11 cellular contexts compared by ENCODE assay signal in genomic region chr2:124571836-124572235, GRCh38.
"Had no signal": no experiment of that assay in that cellular context is flagged by ENCODE, and none has a peak within 500 bp of the region (broad histone marks: within the 10 kb centered on the region; RNA-seq: fewer than 3 reads in every experiment).

No MANE protein-coding gene starts in this region.

- H3K9me3 Mint-ChIP-seq: GM23338, H9 had no signal

- H3K36me3 ChIP-seq: HAP-1 had no signal

- H3K4me3 Mint-ChIP-seq: GM23338, H9, HFFc6 had no signal

- H3K9me3 ChIP-seq: HAP-1 had no signal

- H2AFZ ChIP-seq: GM23248, GM23338 had no signal

- H3K4me1 Mint-ChIP-seq: H9 had no signal

- FAIRE-seq: H1, H54 had no signal

- H3K4me3 ChIP-seq: GM23248, GM23338, HAP-1 had no signal

- H3K9ac ChIP-seq: GM23248 had no signal

- ATAC-seq: GM23338, HCT116 had no signal

- DNase-seq: GM23248, GOT3, H7, H9, HCEC 1CT, HFFc6 had no signal

- H3K4me2 ChIP-seq: GM23338 had no signal

- H3K27ac Mint-ChIP-seq: GM23338, H9, HFFc6 had no signal

- H3K27ac ChIP-seq: GM23248 had no signal

- H3K4me1 ChIP-seq: HAP-1 had no signal
